ENCODE assay signal across 22 cellular contexts in genomic region chr12:52892193-52892852, GRCh38. TPM values are rescaled to one million over a fixed set of nuclear protein-coding genes. Genes with fewer than 3 reads are reported as not detected.
A peak's percentile ranks its signal among the peaks of the same experiment; 100 is the strongest.
DNase-seq lines count a peak whose midpoint lies in the region; ATAC-seq, FAIRE-seq and TF ChIP-seq lines count a peak whose summit lies in the region.
"Had no signal": no experiment of that assay in that cellular context is flagged by ENCODE, and none has a peak within 500 bp of the region (broad histone marks: within the 10 kb centered on the region; RNA-seq: fewer than 3 reads in every experiment).

No MANE protein-coding gene starts in this region.

- no peak overlapping the region for H3K27ac ChIP-seq in right cardiac atrium (ENCODE audit: low read length)
- no peak overlapping the region for H3K27ac ChIP-seq in osteoblast (ENCODE audit: low read depth, low read length)
- H3K27ac ChIP-seq: 22Rv1, BLaER1 had no signal

- no peaks in the 10 kb centered on the region for H3K36me3 ChIP-seq in osteoblast (ENCODE audit: insufficient read depth, low read length)
- H3K36me3 ChIP-seq: BLaER1 had no signal

- ATAC-seq in Right ventricle myocardium inferior, result no peak
- no peak for ATAC-seq in right cardiac atrium
- ATAC-seq: GM12878 had no signal

- H3K79me2 ChIP-seq in osteoblast (ENCODE audit: insufficient read depth, low read length), result no peaks in the 10 kb centered on the region

- H3K4me3 ChIP-seq in right cardiac atrium (ENCODE audit: low read length) (no peak overlapping the region), osteoblast (ENCODE audit: insufficient read depth, low read length) (no peak overlapping the region)
- H3K4me3 ChIP-seq: BLaER1, GM12878 had no signal

- DNase-seq in Right ventricle myocardium inferior (ENCODE audit: missing footprints), result peak; percentile 42
- no peak for DNase-seq in right cardiac atrium
- DNase-seq in ecto neural progenitor cell (ENCODE audit: low spot score), result peak; percentile 42
- DNase-seq in osteoblast (ENCODE audit: insufficient read length, low spot score, missing footprints), result peak; percentile 41
- DNase-seq in NCI-H82 treated with DMSO at 0.1 percent for 48 hours (lab: John Stamatoyannopoulos, UW; ENCODE audit: unreplicated experiment), result no peak
- DNase-seq in activated CD4-positive, CD25-positive, alpha-beta regulatory T cell (lab: John Stamatoyannopoulos, UW), result no peak
- no peak for DNase-seq in GM12892 (ENCODE audit: insufficient read length)
- DNase-seq: CD4-positive, alpha-beta memory T cell; DMS 273 treated with DMSO at 0.1 percent for 48 hours; DMS53; DND-41; EL; GOT3; H9 had no signal

- H3K9me3 ChIP-seq in right cardiac atrium (ENCODE audit: control insufficient read depth, low read length) (no peaks in the 10 kb centered on the region), osteoblast (ENCODE audit: low read depth, low read length) (no peaks in the 10 kb centered on the region)
- H3K9me3 ChIP-seq: BLaER1 had no signal

- TF ChIP-seq CTCF in osteoblast (IDR thresholded peaks at IDR 0.05; ENCODE audit: extremely low read depth, low read depth, low read length), result no peak

- H3K4me1 ChIP-seq in right cardiac atrium (ENCODE audit: control insufficient read depth, insufficient read depth, low read length), result peaks cover 2% of the 10 kb centered on the region
- H3K4me1 ChIP-seq in osteoblast (ENCODE audit: insufficient read depth, low read length), result no peaks in the 10 kb centered on the region
- H3K4me1 ChIP-seq: BLaER1 had no signal

- intact Hi-C loops in Right ventricle myocardium inferior (cut with DNase I), result no loop called here
- intact Hi-C loops in right cardiac atrium (cut with DNase I), result loop anchor here in 1 of 4 donors (5.0 kb wide), 1 partner anchor 80 kb away; no protein-coding TSS in a partner anchor

- WGBS in right cardiac atrium, result 85% methylated on average over 7 of the region's 7 CpGs

- no peak for TF ChIP-seq POLR2A in GM12892 (IDR thresholded peaks at IDR 0.05; ENCODE audit: low read depth, low read length)

- no peak for FAIRE-seq in GM12892 (lab: Jason Lieb, UNC)
- FAIRE-seq: GM12878 had no signal

- H2AFZ ChIP-seq in osteoblast (ENCODE audit: low read length), result no peak overlapping the region

- H4K20me1 ChIP-seq in osteoblast (ENCODE audit: insufficient read depth, low read length), result no peaks in the 10 kb centered on the region
- H4K20me1 ChIP-seq: BLaER1 had no signal

- H3K27me3 ChIP-seq in right cardiac atrium (ENCODE audit: control insufficient read depth, insufficient read depth) (no peaks in the 10 kb centered on the region), osteoblast (ENCODE audit: insufficient read depth, low read length) (peaks cover 4% of the 10 kb centered on the region)
- H3K27me3 ChIP-seq: BLaER1 had no signal

- H3K4me2 ChIP-seq in osteoblast (ENCODE audit: insufficient read depth, low read length), result no peak overlapping the region
- H3K4me2 ChIP-seq: BLaER1 had no signal

RNA-seq across cellular contexts. Expression of gene KRT8, which starts 12.6 kb away (rescaled TPM):
- total RNA-seq in Right ventricle myocardium inferior (117 TPM), right cardiac atrium (100 to 1,000 TPM; 104 to 259 (median 212) TPM), osteoblast (2.9 and 5.1 TPM in 2 replicates)
- 282 TPM for polyA plus RNA-seq in right cardiac atrium
- 0.47 TPM for polyA plus RNA-seq in GM12892 (2012; ENCODE audit: missing spikeins)

RNA-seq across cellular contexts. Expression of gene KRT78, which starts 43.5 kb away (rescaled TPM):
- not detected for total RNA-seq in Right ventricle myocardium inferior
- not detected for total RNA-seq in right cardiac atrium
- polyA plus RNA-seq in right cardiac atrium, result 0.02 TPM
- not detected in 2 replicates for total RNA-seq in osteoblast
- not detected for polyA plus RNA-seq in GM12892 (2012; ENCODE audit: missing spikeins)
- total RNA-seq: A673; CD4-positive, alpha-beta memory T cell; GM12878; H9; HT1080 had no signal
- polyA plus RNA-seq: AG04450; CD14-positive monocyte; CD4-positive, alpha-beta memory T cell had no signal

RNA-seq across cellular contexts. Expression of gene KRT18, which starts 56.6 kb away (rescaled TPM):
- total RNA-seq in Right ventricle myocardium inferior, result 6.6 TPM
- 10 to 100 TPM; 17.9 to 44.4 (median 31.7) TPM for total RNA-seq in right cardiac atrium
- 46.7 TPM for polyA plus RNA-seq in right cardiac atrium
- total RNA-seq in osteoblast, result 22.4 and 61.9 TPM in 2 replicates
- polyA plus RNA-seq in GM12892 (2012; ENCODE audit: missing spikeins), result 0.34 TPM

RNA-seq across cellular contexts. Expression of gene KRT79, which starts 58.2 kb away (rescaled TPM):
- total RNA-seq in Right ventricle myocardium inferior (not detected), right cardiac atrium (not detected), osteoblast (not detected in 2 replicates)
- polyA plus RNA-seq in right cardiac atrium, result 0.09 TPM
- polyA plus RNA-seq in GM12892 (2012; ENCODE audit: missing spikeins), result not detected
- total RNA-seq: A673; CD4-positive, alpha-beta memory T cell; G401; GM12878; H9 had no signal
- polyA plus RNA-seq: CD14-positive monocyte; CD4-positive, alpha-beta memory T cell had no signal

Comparison
In these comparisons a context has a peak if more than half of its experiments do, and no peak if none do; other contexts are left out.
1. DNase-seq: peak in Right ventricle myocardium inferior (single experiment), ecto neural progenitor cell (single experiment) and osteoblast (single experiment); none in right cardiac atrium (0 of 3), NCI-H82 treated with DMSO at 0.1 percent for 48 hours (single experiment), activated CD4-positive, CD25-positive, alpha-beta regulatory T cell (0 of 4) and GM12892 (single experiment).
2. RNA of gene KRT8, which starts 12.6 kb away (total RNA-seq): 104 to 259 TPM in right cardiac atrium and 117 TPM in Right ventricle myocardium inferior (single experiment); 2.9 to 5.1 TPM in osteoblast; every median in the first group is over 10 times any median in the second.